Comparison of ENCODE assay signal across 23 cellular contexts in genomic region chr21:44535963-44536362, GRCh38. TPM values are rescaled to one million over a fixed set of nuclear protein-coding genes. Genes with fewer than 3 reads are reported as not detected.
"Had no signal": no experiment of that assay in that cellular context is flagged by ENCODE, and none has a peak within 500 bp of the region (broad histone marks: within the 10 kb centered on the region; RNA-seq: fewer than 3 reads in every experiment).

No MANE protein-coding gene starts in this region.

- H3K4me1 Mint-ChIP-seq: activated CD8-positive, alpha-beta memory T cell treated with anti-CD3 and anti-CD28 coated beads, Interleukin-2, amount 10 ng/mL, durations not matched to agents 7 days and 5 days; activated T-helper 17 cell treated with anti-CD3 and anti-CD28 coated beads, Interleukin-2, amount 50 U/mL, for 72 hours had no signal

- H3K9me3 ChIP-seq: esophagus muscularis mucosa, gastroesophageal sphincter, thyroid gland, uterus had no signal

- H3K4me3 Mint-ChIP-seq: activated CD8-positive, alpha-beta memory T cell treated with anti-CD3 and anti-CD28 coated beads, Interleukin-2, amount 10 ng/mL, durations not matched to agents 7 days and 5 days; activated T-helper 17 cell treated with anti-CD3 and anti-CD28 coated beads, Interleukin-2, amount 50 U/mL, for 72 hours; naive thymus-derived CD8-positive, alpha-beta T cell; T-helper 1 cell treated with Interleukin-12 subunit alpha and Interleukin-12 subunit beta and Interleukin-4 antibody, amounts not matched to agents 30 μg/mL and 1 μg/mL, for 36 hours had no signal

- H3K9me3 Mint-ChIP-seq: activated T-helper 17 cell treated with anti-CD3 and anti-CD28 coated beads, Interleukin-2, amount 50 U/mL, for 72 hours; T-helper 1 cell treated with Interleukin-12 subunit alpha and Interleukin-12 subunit beta and Interleukin-4 antibody, amounts not matched to agents 30 μg/mL and 1 μg/mL, for 36 hours had no signal

- H3K36me3 Mint-ChIP-seq: naive thymus-derived CD8-positive, alpha-beta T cell had no signal

- H3K4me3 ChIP-seq: esophagus muscularis mucosa, gastroesophageal sphincter, thyroid gland, uterus had no signal

- H3K27ac Mint-ChIP-seq: activated CD8-positive, alpha-beta memory T cell treated with anti-CD3 and anti-CD28 coated beads, Interleukin-2, amount 10 ng/mL, durations not matched to agents 7 days and 5 days; activated T-helper 17 cell treated with anti-CD3 and anti-CD28 coated beads, Interleukin-2, amount 50 U/mL, for 72 hours; naive thymus-derived CD8-positive, alpha-beta T cell; T-helper 1 cell treated with Interleukin-12 subunit alpha and Interleukin-12 subunit beta and Interleukin-4 antibody, amounts not matched to agents 30 μg/mL and 1 μg/mL, for 36 hours had no signal

- DNase-seq: activated CD4-positive, alpha-beta T cell treated with anti-CD3 and anti-CD28 coated beads, Interleukin-2, amount 50 U/mL, for 4 hours; activated CD4-positive, CD25-positive, alpha-beta regulatory T cell treated with anti-CD3 and anti-CD28 coated beads, Interleukin-2, amount 50 U/mL, for 72 hours; activated CD8-positive, alpha-beta memory T cell treated with anti-CD3 and anti-CD28 coated beads, Interleukin-2, amount 10 ng/mL, durations not matched to agents 7 days and 5 days; activated naive CD4-positive, alpha-beta T cell; activated T-cell treated with anti-CD3 and anti-CD28 coated beads, Interleukin-2, amount 50 U/mL, for 1 hour; aorta; brain microvascular endothelial cell; effector CD8-positive, alpha-beta T cell; mesendoderm; nucleus accumbens; retina; stimulated activated CD4-positive, alpha-beta T cell treated with anti-CD3 and anti-CD28 coated beads, Interleukin-12 subunit alpha, Interleukin-12 subunit beta, amount 100 ng/mL, for 4 hours; stimulated activated CD4-positive, alpha-beta T cell treated with anti-CD3 and anti-CD28 coated beads, Interleukin-1b, Interleukin-23, amount 100 ng/mL, for 48 hours; stimulated activated naive CD4-positive, alpha-beta T cell treated with Interleukin-2 at 50 U/mL for 16 hours; thyroid gland had no signal

- H3K36me3 ChIP-seq: brain microvascular endothelial cell, esophagus muscularis mucosa, gastroesophageal sphincter, thyroid gland, uterus had no signal

- ATAC-seq: activated CD8-positive, alpha-beta memory T cell treated with anti-CD3 and anti-CD28 coated beads, Interleukin-2, amount 10 ng/mL, durations not matched to agents 7 days and 5 days; activated T-helper 17 cell treated with anti-CD3 and anti-CD28 coated beads, Interleukin-2, amount 50 U/mL, for 72 hours; gastroesophageal sphincter; naive thymus-derived CD8-positive, alpha-beta T cell had no signal

- H3K27me3 ChIP-seq: brain microvascular endothelial cell, thyroid gland, uterus had no signal

- H3K27ac ChIP-seq: brain microvascular endothelial cell, esophagus muscularis mucosa, gastroesophageal sphincter, thyroid gland, uterus had no signal

- H3K4me1 ChIP-seq: esophagus muscularis mucosa, gastroesophageal sphincter, thyroid gland, uterus had no signal

RNA-seq across cellular contexts. Expression of gene KRTAP10-1, which starts 4.0 kb away (rescaled TPM):
- total RNA-seq: activated CD8-positive, alpha-beta memory T cell treated with anti-CD3 and anti-CD28 coated beads, Interleukin-2, amount 10 ng/mL, durations not matched to agents 7 days and 5 days; activated T-helper 17 cell treated with anti-CD3 and anti-CD28 coated beads, Interleukin-2, amount 50 U/mL, for 72 hours; aorta; endothelial cell of umbilical vein; esophagus muscularis mucosa; gastroesophageal sphincter; naive thymus-derived CD8-positive, alpha-beta T cell; subcutaneous adipose tissue; thyroid gland; uterus had no signal

RNA-seq across cellular contexts. Expression of gene KRTAP10-2, which starts 15.3 kb away (rescaled TPM):
- total RNA-seq: activated CD8-positive, alpha-beta memory T cell treated with anti-CD3 and anti-CD28 coated beads, Interleukin-2, amount 10 ng/mL, durations not matched to agents 7 days and 5 days; activated T-helper 17 cell treated with anti-CD3 and anti-CD28 coated beads, Interleukin-2, amount 50 U/mL, for 72 hours; aorta; endothelial cell of umbilical vein; esophagus muscularis mucosa; gastroesophageal sphincter; naive thymus-derived CD8-positive, alpha-beta T cell; subcutaneous adipose tissue; thyroid gland; uterus had no signal

RNA-seq across cellular contexts. Expression of gene KRTAP10-3, which starts 22.6 kb away (rescaled TPM):
- total RNA-seq: activated CD8-positive, alpha-beta memory T cell treated with anti-CD3 and anti-CD28 coated beads, Interleukin-2, amount 10 ng/mL, durations not matched to agents 7 days and 5 days; activated T-helper 17 cell treated with anti-CD3 and anti-CD28 coated beads, Interleukin-2, amount 50 U/mL, for 72 hours; aorta; endothelial cell of umbilical vein; esophagus muscularis mucosa; gastroesophageal sphincter; naive thymus-derived CD8-positive, alpha-beta T cell; subcutaneous adipose tissue; thyroid gland; uterus had no signal

RNA-seq across cellular contexts. Expression of gene KRTAP10-4, which starts 37.6 kb away (rescaled TPM):
- total RNA-seq: activated CD8-positive, alpha-beta memory T cell treated with anti-CD3 and anti-CD28 coated beads, Interleukin-2, amount 10 ng/mL, durations not matched to agents 7 days and 5 days; activated T-helper 17 cell treated with anti-CD3 and anti-CD28 coated beads, Interleukin-2, amount 50 U/mL, for 72 hours; aorta; endothelial cell of umbilical vein; esophagus muscularis mucosa; gastroesophageal sphincter; naive thymus-derived CD8-positive, alpha-beta T cell; subcutaneous adipose tissue; thyroid gland; uterus had no signal

RNA-seq across cellular contexts. Expression of gene KRTAP10-5, which starts 44.4 kb away (rescaled TPM):
- total RNA-seq: activated CD8-positive, alpha-beta memory T cell treated with anti-CD3 and anti-CD28 coated beads, Interleukin-2, amount 10 ng/mL, durations not matched to agents 7 days and 5 days; activated T-helper 17 cell treated with anti-CD3 and anti-CD28 coated beads, Interleukin-2, amount 50 U/mL, for 72 hours; aorta; endothelial cell of umbilical vein; esophagus muscularis mucosa; gastroesophageal sphincter; naive thymus-derived CD8-positive, alpha-beta T cell; subcutaneous adipose tissue; uterus had no signal
